30 cellular contexts compared by ENCODE assay signal in the genomic region with DNA sequence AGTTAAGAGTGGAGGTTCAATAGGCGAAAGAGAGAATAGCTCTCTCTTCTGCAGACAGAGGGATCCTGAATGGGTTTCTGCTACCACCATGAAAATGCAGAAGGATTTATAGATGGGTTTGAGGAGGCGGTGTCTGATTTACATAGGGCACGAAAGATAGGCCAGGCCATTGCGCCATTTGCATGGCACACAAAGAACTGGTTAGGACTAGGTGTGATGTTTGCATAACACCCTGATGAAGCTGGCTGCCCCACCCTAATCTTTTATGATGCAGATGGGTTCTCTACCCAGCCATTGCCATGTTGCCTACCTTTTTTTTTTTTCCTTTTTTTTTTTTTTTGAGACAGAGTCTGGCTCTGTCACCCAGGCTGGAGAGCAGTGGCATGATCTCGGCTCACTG. TPM values are rescaled to one million over a fixed set of nuclear protein-coding genes. Genes with fewer than 3 reads are reported as not detected.
"Had no signal": no experiment of that assay in that cellular context is flagged by ENCODE, and none has a peak within 500 bp of the region (broad histone marks: within the 10 kb centered on the region; RNA-seq: fewer than 3 reads in every experiment).

No MANE protein-coding gene starts in this region.

- H3K27me3 ChIP-seq: breast epithelium, SJCRH30 had no signal

- H3K9ac ChIP-seq: SK-N-SH had no signal

- H3K36me3 Mint-ChIP-seq: activated CD8-positive, alpha-beta memory T cell treated with anti-CD3 and anti-CD28 coated beads, Interleukin-2, amount 10 ng/mL, durations not matched to agents 7 days and 5 days; activated naive CD4-positive, alpha-beta T cell treated with anti-CD3 and anti-CD28 coated beads, Interleukin-2, amount 50 U/mL, for 24 hours had no signal

- H3K4me2 ChIP-seq: SK-N-SH had no signal

- H3K4me3 ChIP-seq: breast epithelium, SJCRH30 had no signal

- DNase-seq: activated CD4-positive, alpha-beta T cell treated with anti-CD3 and anti-CD28 coated beads for 48 hours; activated CD4-positive, alpha-beta T cell treated with anti-CD3 and anti-CD28 coated beads, Interleukin-2, amount 50 U/mL, for 48 hours; activated CD4-positive, CD25-positive, alpha-beta regulatory T cell treated with anti-CD3 and anti-CD28 coated beads, Interleukin-2, amount 50 U/mL, for 72 hours; activated CD8-positive, alpha-beta memory T cell treated with anti-CD3 and anti-CD28 coated beads, Interleukin-2, amount 10 ng/mL, durations not matched to agents 7 days and 5 days; activated effector memory CD4-positive, alpha-beta T cell treated with Interleukin-2 at 50 U/mL for 16 hours; activated naive CD4-positive, alpha-beta T cell; activated T-cell treated with anti-CD3 and anti-CD28 coated beads, Interleukin-2, amount 50 U/mL, for 24 hours; aorta; caudate nucleus; Kasumi-1; KBM-7; NCI-H1092 treated with DMSO at 0.1 percent for 48 hours; NCI-H1417 treated with DMSO at 0.1 percent for 48 hours; NCI-H1694 treated with DMSO at 0.1 percent for 48 hours; NCI-H2029 treated with DMSO at 0.1 percent for 48 hours; NCI-H345; NCI-H510A; NCI-H748 treated with DMSO at 0.1 percent for 48 hours; OCI-M1; RPMI8226; SJCRH30; T-helper 1 cell; WERI-Rb-1 had no signal

- H3K9me3 Mint-ChIP-seq: activated naive CD4-positive, alpha-beta T cell treated with anti-CD3 and anti-CD28 coated beads, Interleukin-2, amount 50 U/mL, for 24 hours; activated T-cell treated with anti-CD3 and anti-CD28 coated beads, Interleukin-2, amount 50 U/mL, for 24 hours; activated T-helper 1 cell treated with anti-CD3 and anti-CD28 coated beads, Interleukin-12 subunit alpha, Interleukin-12 subunit beta, Interleukin-2, Interleukin-4 antibody, amounts not matched to agents 30 ng/mL and 10 ng/mL and 1 ng/mL, durations not matched to agents 14 hours and 24 hours and 36 hours had no signal

- H3K27ac ChIP-seq: breast epithelium, SJCRH30, WERI-Rb-1 had no signal

- H3K36me3 ChIP-seq: breast epithelium, SJCRH30, WERI-Rb-1 had no signal

- H3K27ac Mint-ChIP-seq: activated CD8-positive, alpha-beta memory T cell treated with anti-CD3 and anti-CD28 coated beads, Interleukin-2, amount 10 ng/mL, durations not matched to agents 7 days and 5 days; activated naive CD4-positive, alpha-beta T cell treated with anti-CD3 and anti-CD28 coated beads, Interleukin-2, amount 50 U/mL, for 24 hours; activated T-cell treated with anti-CD3 and anti-CD28 coated beads, Interleukin-2, amount 50 U/mL, for 24 hours; activated T-helper 1 cell treated with anti-CD3 and anti-CD28 coated beads, Interleukin-12 subunit alpha, Interleukin-12 subunit beta, Interleukin-2, Interleukin-4 antibody, amounts not matched to agents 30 ng/mL and 10 ng/mL and 1 ng/mL, durations not matched to agents 14 hours and 24 hours and 36 hours had no signal

- H3K9me3 ChIP-seq: breast epithelium, SK-N-SH had no signal

- H3K4me3 Mint-ChIP-seq: activated CD8-positive, alpha-beta memory T cell treated with anti-CD3 and anti-CD28 coated beads, Interleukin-2, amount 10 ng/mL, durations not matched to agents 7 days and 5 days; activated naive CD4-positive, alpha-beta T cell treated with anti-CD3 and anti-CD28 coated beads, Interleukin-2, amount 50 U/mL, for 24 hours; activated T-cell treated with anti-CD3 and anti-CD28 coated beads, Interleukin-2, amount 50 U/mL, for 24 hours; activated T-helper 1 cell treated with anti-CD3 and anti-CD28 coated beads, Interleukin-12 subunit alpha, Interleukin-12 subunit beta, Interleukin-2, Interleukin-4 antibody, amounts not matched to agents 30 ng/mL and 10 ng/mL and 1 ng/mL, durations not matched to agents 14 hours and 24 hours and 36 hours had no signal

- H3K4me1 ChIP-seq: breast epithelium, SJCRH30 had no signal

- H3K4me1 Mint-ChIP-seq: activated CD8-positive, alpha-beta memory T cell treated with anti-CD3 and anti-CD28 coated beads, Interleukin-2, amount 10 ng/mL, durations not matched to agents 7 days and 5 days; activated naive CD4-positive, alpha-beta T cell treated with anti-CD3 and anti-CD28 coated beads, Interleukin-2, amount 50 U/mL, for 24 hours had no signal

- ATAC-seq: activated CD8-positive, alpha-beta memory T cell treated with anti-CD3 and anti-CD28 coated beads, Interleukin-2, amount 10 ng/mL, durations not matched to agents 7 days and 5 days; Panc1; Right ventricle myocardium inferior had no signal

RNA-seq across cellular contexts. Expression of a gene that starts 51.4 kb away (rescaled TPM):
- total RNA-seq: activated CD8-positive, alpha-beta memory T cell treated with anti-CD3 and anti-CD28 coated beads, Interleukin-2, amount 10 ng/mL, durations not matched to agents 7 days and 5 days; activated T-helper 1 cell treated with anti-CD3 and anti-CD28 coated beads, Interleukin-12 subunit alpha, Interleukin-12 subunit beta, Interleukin-2, Interleukin-4 antibody, amounts not matched to agents 30 ng/mL and 10 ng/mL and 1 ng/mL, durations not matched to agents 14 hours and 24 hours and 36 hours; T-helper 2 cell treated with Interferon-gamma antibody and Interleukin-4, amounts not matched to agents 100 ng/mL and 5 ng/mL, for 36 hours had no signal
